Comparison of ENCODE assay signal across 25 cellular contexts in genomic region chr7:25897261-25897782, GRCh38.
DNase-seq lines count a peak whose midpoint lies in the region; ATAC-seq and TF ChIP-seq lines count a peak whose summit lies in the region.
"Had no signal": no experiment of that assay in that cellular context is flagged by ENCODE, and none has a peak within 500 bp of the region (broad histone marks: within the 10 kb centered on the region; RNA-seq: fewer than 3 reads in every experiment).

No MANE protein-coding gene starts in this region.

- no peak overlapping the region for H2BK120ac ChIP-seq in H9 (ENCODE audit: low read depth, low read length, poor library complexity, severe bottlenecking)

- no peak for ATAC-seq in body of pancreas
- ATAC-seq in stimulated activated effector memory CD8-positive, alpha-beta T cell treated with anti-CD3 and anti-CD28 coated beads, Interleukin-12 subunit alpha, Interleukin-12 subunit beta, amount 100 ng/mL, for 72 hours: no peak
- ATAC-seq: HepG2; stimulated activated naive CD8-positive, alpha-beta T cell treated with anti-CD3 and anti-CD28 coated beads, Interleukin-15, Interleukin-2, amounts not matched to agents 100 U/mL and 50 U/mL, for 24 hours had no signal

- no peak for TF ChIP-seq POLR2A in body of pancreas (IDR thresholded peaks at IDR 0.05)

- no peaks in the 10 kb centered on the region for H3K27me3 ChIP-seq in H9 (ENCODE audit: insufficient read depth, low read length)
- no peaks in the 10 kb centered on the region for H3K27me3 ChIP-seq in body of pancreas
- H3K27me3 ChIP-seq in parathyroid adenoma (ENCODE audit: control insufficient read depth, insufficient read depth, low read length): no peaks in the 10 kb centered on the region
- H3K27me3 ChIP-seq: brain microvascular endothelial cell, MG63, pancreas had no signal

- no peak overlapping the region for H3K18ac ChIP-seq in H9 (ENCODE audit: insufficient read length, low read depth, low read length)

- no peak overlapping the region for H2BK5ac ChIP-seq in H9 (ENCODE audit: insufficient read length, low read length)

- no peaks in the 10 kb centered on the region for H4K20me1 ChIP-seq in H9 (ENCODE audit: control insufficient read depth, insufficient read depth, insufficient read length)

- H3K27ac ChIP-seq in H9 (ENCODE audit: insufficient read length, low read depth, low read length): no peak overlapping the region
- peak overlapping the region in 3 of 4 donors; percentile 3 to 32 (median 30) for H3K27ac ChIP-seq in body of pancreas
- no peak overlapping the region for H3K27ac ChIP-seq in parathyroid adenoma
- H3K27ac ChIP-seq: brain microvascular endothelial cell, transverse colon had no signal

- H3K36me3 ChIP-seq in body of pancreas (replicated peaks in 1 of 2; ENCODE audit: insufficient read depth in 1 of 2, low read depth in 2 of 2) (no peaks in the 10 kb centered on the region), parathyroid adenoma (ENCODE audit: control insufficient read depth, insufficient read depth, low read length) (no peaks in the 10 kb centered on the region)
- H3K36me3 ChIP-seq: brain microvascular endothelial cell, MG63, pancreas, transverse colon had no signal

- H3K27ac Mint-ChIP-seq in H9: no peak overlapping the region
- no peak overlapping the region for H3K27ac Mint-ChIP-seq in stimulated activated effector memory CD8-positive, alpha-beta T cell treated with anti-CD3 and anti-CD28 coated beads, Interleukin-12 subunit alpha, Interleukin-12 subunit beta, amount 100 ng/mL, for 72 hours
- H3K27ac Mint-ChIP-seq in activated T-cell treated with anti-CD3 and anti-CD28 coated beads, Interleukin-2, amount 50 U/mL, for 24 hours: no peak overlapping the region
- H3K27ac Mint-ChIP-seq: activated naive CD8-positive, alpha-beta T cell treated with anti-CD3 and anti-CD28 coated beads for 36 hours; activated T-helper 1 cell treated with anti-CD3 and anti-CD28 coated beads, Interleukin-12 subunit alpha, Interleukin-12 subunit beta, Interleukin-2, Interleukin-4 antibody, amounts not matched to agents 30 ng/mL and 10 ng/mL and 1 ng/mL, durations not matched to agents 14 hours and 24 hours and 36 hours; B cell; memory B cell had no signal

- intact Hi-C loops in body of pancreas (cut with DNase I): loop anchor here (5.0 kb wide), 1 partner anchor 170 kb away; no protein-coding TSS in a partner anchor

- peaks cover 13% of the 10 kb centered on the region for H3K27me3 Mint-ChIP-seq in H9 (ENCODE audit: low read depth)
- peaks cover 14% of the 10 kb centered on the region for H3K27me3 Mint-ChIP-seq in activated T-cell treated with anti-CD3 and anti-CD28 coated beads, Interleukin-2, amount 50 U/mL, for 24 hours

- H4K5ac ChIP-seq in H9 (ENCODE audit: insufficient read length, low read depth, low read length): no peak overlapping the region

- no peak overlapping the region for H3K23ac ChIP-seq in H9 (ENCODE audit: insufficient read length, low read depth, low read length)

- no peak overlapping the region for H2BK20ac ChIP-seq in H9 (ENCODE audit: low read depth, low read length, poor library complexity, severe bottlenecking)

- no peak overlapping the region for H2BK15ac ChIP-seq in H9 (ENCODE audit: low read depth, low read length)

- no peak for DNase-seq in H9
- peak; percentile 6 for DNase-seq in NOMO-1 treated with DMSO at 0.1 percent for 48 hours (lab: John Stamatoyannopoulos, UW; ENCODE audit: unreplicated experiment)
- no peak for DNase-seq in body of pancreas
- DNase-seq in stimulated activated effector memory CD8-positive, alpha-beta T cell treated with anti-CD3 and anti-CD28 coated beads, Interleukin-12 subunit alpha, Interleukin-12 subunit beta, amount 100 ng/mL, for 72 hours (ENCODE audit: low spot score in 2 of 2): no peak
- DNase-seq in activated T-cell treated with anti-CD3 and anti-CD28 coated beads, Interleukin-2, amount 50 U/mL, for 24 hours: no peak
- no peak for DNase-seq in AG08395 (ENCODE audit: low spot score)
- DNase-seq: activated naive CD8-positive, alpha-beta T cell treated with anti-CD3 and anti-CD28 coated beads for 36 hours; brain microvascular endothelial cell; Calu3; cortex of kidney; foreskin melanocyte; MG63; naive B cell; NCI-H187 treated with DMSO at 0.1 percent for 48 hours; NCI-H510A; SHP77 treated with DMSO at 0.1 percent for 48 hours; stimulated activated CD4-positive, alpha-beta T cell treated with anti-CD3 and anti-CD28 coated beads, Interleukin-1b, Interleukin-23, amount 100 ng/mL, for 48 hours; stimulated activated naive CD8-positive, alpha-beta T cell treated with anti-CD3 and anti-CD28 coated beads, Interleukin-15, Interleukin-2, amounts not matched to agents 100 U/mL and 50 U/mL, for 24 hours; transverse colon had no signal

- H3K9me3 Mint-ChIP-seq in H9: peaks cover 0 to 4% of the 10 kb centered on the region in 2 experiments; a peak in 1 of 5 replicates
- H3K9me3 Mint-ChIP-seq in stimulated activated effector memory CD8-positive, alpha-beta T cell treated with anti-CD3 and anti-CD28 coated beads, Interleukin-12 subunit alpha, Interleukin-12 subunit beta, amount 100 ng/mL, for 72 hours: no peaks in the 10 kb centered on the region
- H3K9me3 Mint-ChIP-seq in activated T-cell treated with anti-CD3 and anti-CD28 coated beads, Interleukin-2, amount 50 U/mL, for 24 hours: no peaks in the 10 kb centered on the region
- H3K9me3 Mint-ChIP-seq: activated naive CD8-positive, alpha-beta T cell treated with anti-CD3 and anti-CD28 coated beads for 36 hours; memory B cell had no signal

- H3K36me3 Mint-ChIP-seq in H9 (ENCODE audit: insufficient read depth in 1 of 3, low read depth in 3 of 3): no peaks in the 10 kb centered on the region
- peaks cover 5% of the 10 kb centered on the region for H3K36me3 Mint-ChIP-seq in stimulated activated effector memory CD8-positive, alpha-beta T cell treated with anti-CD3 and anti-CD28 coated beads, Interleukin-12 subunit alpha, Interleukin-12 subunit beta, amount 100 ng/mL, for 72 hours
- H3K36me3 Mint-ChIP-seq in activated T-cell treated with anti-CD3 and anti-CD28 coated beads, Interleukin-2, amount 50 U/mL, for 24 hours (ENCODE audit: low read depth): peaks cover 2% of the 10 kb centered on the region
- H3K36me3 Mint-ChIP-seq: activated naive CD8-positive, alpha-beta T cell treated with anti-CD3 and anti-CD28 coated beads for 36 hours; memory B cell had no signal

- H2BK12ac ChIP-seq in H9 (ENCODE audit: insufficient read length, low read depth, low read length): no peak overlapping the region

- H3T11ph ChIP-seq in H9 (ENCODE audit: low read length): no peak overlapping the region

- H3K79me1 ChIP-seq in H9 (ENCODE audit: insufficient read depth, low read depth, low read length, poor library complexity, severe bottlenecking): no peaks in the 10 kb centered on the region

- no peak overlapping the region for H3K4ac ChIP-seq in H9 (ENCODE audit: low read depth, low read length)

- no peak overlapping the region for H4K91ac ChIP-seq in H9 (ENCODE audit: insufficient read length, low read depth, low read length)

- no peak overlapping the region for H3K14ac ChIP-seq in H9 (ENCODE audit: insufficient read depth, low read length)

- H3K9me3 ChIP-seq in H9 (ENCODE audit: control insufficient read depth, low read depth, low read length) (no peaks in the 10 kb centered on the region), body of pancreas (no peaks in the 10 kb centered on the region), parathyroid adenoma (ENCODE audit: control insufficient read depth, low read length) (no peaks in the 10 kb centered on the region)
- H3K9me3 ChIP-seq: MG63, pancreas, transverse colon had no signal

- H3K4me1 ChIP-seq in H9 (ENCODE audit: insufficient read depth, low read length): no peaks in the 10 kb centered on the region
- H3K4me1 ChIP-seq in body of pancreas: peaks cover 42% of the 10 kb centered on the region
- H3K4me1 ChIP-seq in parathyroid adenoma: peaks cover 5% of the 10 kb centered on the region

- no peak overlapping the region for H3K4me2 ChIP-seq in H9 (ENCODE audit: insufficient read depth, insufficient read length, low read length)
- H3K4me2 ChIP-seq in parathyroid adenoma (ENCODE audit: low read length): no peak overlapping the region

- H3K4me1 Mint-ChIP-seq in H9: peaks cover 20 to 31% of the 10 kb centered on the region in 2 experiments
- peaks cover 28% of the 10 kb centered on the region for H3K4me1 Mint-ChIP-seq in stimulated activated effector memory CD8-positive, alpha-beta T cell treated with anti-CD3 and anti-CD28 coated beads, Interleukin-12 subunit alpha, Interleukin-12 subunit beta, amount 100 ng/mL, for 72 hours
- peaks cover 31% of the 10 kb centered on the region for H3K4me1 Mint-ChIP-seq in activated T-cell treated with anti-CD3 and anti-CD28 coated beads, Interleukin-2, amount 50 U/mL, for 24 hours (ENCODE audit: low read depth)

- H3K4me3 ChIP-seq in body of pancreas: no peak overlapping the region
- H3K4me3 ChIP-seq in parathyroid adenoma (ENCODE audit: low read depth, low read length): no peak overlapping the region
- H3K4me3 ChIP-seq: MG63, transverse colon had no signal

- no peak overlapping the region for H2AK5ac ChIP-seq in H9 (ENCODE audit: insufficient read length, low read length)

- H3K9ac ChIP-seq in H9 (ENCODE audit: extremely low read depth, insufficient read length, low read length) (no peak overlapping the region), parathyroid adenoma (no peak overlapping the region)

- H3K23me2 ChIP-seq in H9 (ENCODE audit: insufficient read length, low read depth, low read length, poor library complexity, severe bottlenecking): peaks cover 6% of the 10 kb centered on the region

- no peak overlapping the region for H4K8ac ChIP-seq in H9 (replicated peaks; ENCODE audit: insufficient read length, low read depth, low read length)

- no peak overlapping the region for H3K56ac ChIP-seq in H9 (ENCODE audit: insufficient read length, low read depth, low read length)

- H2AFZ ChIP-seq in H9 (ENCODE audit: low read length): peak overlapping the region; percentile 42
- H2AFZ ChIP-seq in parathyroid adenoma: peak overlapping the region; percentile 7

- TF ChIP-seq CTCF in H9 (conservative IDR thresholded peaks at IDR 0.05) (no peak), body of pancreas (IDR thresholded peaks at IDR 0.05) (no peak), parathyroid adenoma (IDR thresholded peaks at IDR 0.05) (no peak)

- no peak overlapping the region for H3K4me3 Mint-ChIP-seq in H9
- H3K4me3 Mint-ChIP-seq in stimulated activated effector memory CD8-positive, alpha-beta T cell treated with anti-CD3 and anti-CD28 coated beads, Interleukin-12 subunit alpha, Interleukin-12 subunit beta, amount 100 ng/mL, for 72 hours: no peak overlapping the region
- no peak overlapping the region for H3K4me3 Mint-ChIP-seq in activated T-cell treated with anti-CD3 and anti-CD28 coated beads, Interleukin-2, amount 50 U/mL, for 24 hours
- H3K4me3 Mint-ChIP-seq: activated naive CD8-positive, alpha-beta T cell treated with anti-CD3 and anti-CD28 coated beads for 36 hours; activated T-helper 1 cell treated with anti-CD3 and anti-CD28 coated beads, Interleukin-12 subunit alpha, Interleukin-12 subunit beta, Interleukin-2, Interleukin-4 antibody, amounts not matched to agents 30 ng/mL and 10 ng/mL and 1 ng/mL, durations not matched to agents 14 hours and 24 hours and 36 hours; B cell; memory B cell; naive B cell had no signal

- no peaks in the 10 kb centered on the region for H3K79me2 ChIP-seq in H9 (ENCODE audit: insufficient read depth, low read length)
- H3K79me2 ChIP-seq in parathyroid adenoma: no peaks in the 10 kb centered on the region

- WGBS in H9 (ENCODE audit: extremely low coverage, insufficient read length, low lambda C conversion rate): no CpG with 5 or more reads among the region's 8 CpGs
- WGBS in body of pancreas, 2 donors: 51 to 54% methylated on average over 8 of the region's 8 CpGs

Comparison
In these comparisons a context has a peak if more than half of its experiments do, and no peak if none do; other contexts are left out.
1. H3K27ac ChIP-seq: peak in body of pancreas (3 of 4); none in H9 (single experiment) and parathyroid adenoma (single experiment).